In the genomic region with DNA sequence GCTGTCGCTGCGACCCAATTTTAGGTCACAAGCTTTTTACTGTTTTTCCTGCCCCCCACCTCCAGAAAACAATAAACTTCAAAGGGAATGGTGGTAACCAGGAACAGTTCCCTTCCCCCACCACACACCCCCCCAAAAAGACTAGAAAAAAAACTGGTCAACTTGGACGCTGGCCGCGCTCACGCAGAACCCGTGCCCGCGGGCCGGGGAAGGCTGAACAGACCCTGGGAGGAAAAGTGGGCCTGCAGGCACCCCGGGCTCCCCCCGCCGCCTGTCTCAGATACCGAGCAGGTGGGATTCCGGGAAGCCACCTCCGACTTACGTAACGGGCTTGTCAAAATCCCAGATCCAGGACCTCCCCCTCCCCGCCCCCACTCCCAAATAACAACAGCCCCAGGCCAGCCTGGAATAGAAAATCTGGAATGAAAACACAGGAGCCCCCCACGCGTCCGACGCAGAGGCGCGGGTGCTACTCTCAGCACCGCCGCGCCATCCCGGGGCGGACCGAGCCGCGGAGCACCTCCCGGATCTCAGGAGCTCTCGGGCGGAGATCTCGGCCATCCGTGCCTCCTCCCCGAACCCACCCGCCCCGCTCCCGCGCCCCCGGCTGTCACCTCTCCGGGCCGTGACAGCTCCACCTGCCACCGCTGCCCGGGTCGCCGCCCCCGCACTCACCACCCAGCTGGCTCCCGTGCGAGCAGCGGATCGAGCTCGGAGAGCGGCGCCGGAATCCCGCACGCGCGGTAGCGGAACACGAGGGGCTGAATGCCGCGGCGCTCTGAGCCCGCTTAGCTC, we compare ENCODE assay signal across 8 cellular contexts. TPM values are rescaled to one million over a fixed set of nuclear protein-coding genes. Genes with fewer than 3 reads are reported as not detected.
DNase-seq lines count a peak whose midpoint lies in the region; TF ChIP-seq lines count a peak whose summit lies in the region.

No MANE protein-coding gene starts in this region.

- H3K27me3 ChIP-seq in CD8-positive, alpha-beta memory T cell (ENCODE audit: insufficient read depth, low read length, poor library complexity, severe bottlenecking), result no peaks in the 10 kb centered on the region
- H3K27me3 ChIP-seq in thymus (ENCODE audit: control insufficient read depth, insufficient read depth), result no peaks in the 10 kb centered on the region

- no peak for TF ChIP-seq CTCF in fibroblast of the aortic adventitia (IDR thresholded peaks at IDR 0.05; ENCODE audit: insufficient read depth, low read length)
- TF ChIP-seq CTCF in nephron (IDR thresholded peaks at IDR 0.05; ENCODE audit: unreplicated experiment in 3 of 3), result no peak

- intact Hi-C loops in activated T-helper 2 cell treated with anti-CD3 and anti-CD28 coated beads, Interferon-gamma antibody, Interleukin-2, Interleukin-4, amounts not matched to agents 10 μg/mL and 5 μg/mL and 100 μg/mL, durations not matched to agents 14 hours and 24 hours and 36 hours (cut with micrococcal nuclease), result loop anchor here (1.0 to 2.0 kb wide), 4 partner anchors 14 to 96 kb away; no protein-coding TSS in a partner anchor

- H3K9me3 Mint-ChIP-seq in CD8-positive, alpha-beta memory T cell, result no peaks in the 10 kb centered on the region
- no peaks in the 10 kb centered on the region for H3K9me3 Mint-ChIP-seq in activated T-helper 2 cell treated with anti-CD3 and anti-CD28 coated beads, Interferon-gamma antibody, Interleukin-2, Interleukin-4, amounts not matched to agents 10 μg/mL and 5 μg/mL and 100 μg/mL, durations not matched to agents 14 hours and 24 hours and 36 hours
- no peaks in the 10 kb centered on the region for H3K9me3 Mint-ChIP-seq in nephron

- H3K36me3 ChIP-seq in CD8-positive, alpha-beta memory T cell (ENCODE audit: insufficient read depth, low read length), result no peaks in the 10 kb centered on the region
- H3K36me3 ChIP-seq in thymus (ENCODE audit: control insufficient read depth, insufficient read depth), result no peaks in the 10 kb centered on the region

- peak overlapping the region; percentile 92 for H3K27ac ChIP-seq in CD8-positive, alpha-beta memory T cell (ENCODE audit: low read depth, low read length)
- H3K27ac ChIP-seq in thymus (ENCODE audit: low read depth), result peak overlapping the region; percentile 99

- peaks cover 36% of the 10 kb centered on the region for H3K4me1 ChIP-seq in CD8-positive, alpha-beta memory T cell (ENCODE audit: insufficient read depth, low read length)
- H3K4me1 ChIP-seq in thymus (ENCODE audit: control insufficient read depth, insufficient read depth, low read length), result peaks cover 3% of the 10 kb centered on the region

- DNase-seq in CD8-positive, alpha-beta memory T cell, result peak in 3 of 5 donors; percentile 45 to 73 (median 61)
- peak; percentile 39 for DNase-seq in HCEC 1CT
- peak; percentile 87 for DNase-seq in NCI-H82 (lab: John Stamatoyannopoulos, UW)
- DNase-seq in activated T-helper 2 cell treated with anti-CD3 and anti-CD28 coated beads, Interferon-gamma antibody, Interleukin-2, Interleukin-4, amounts not matched to agents 10 μg/mL and 5 μg/mL and 100 μg/mL, durations not matched to agents 14 hours and 24 hours and 36 hours (ENCODE audit: low spot score), result no peak
- peak; percentile 39 for DNase-seq in fibroblast of the aortic adventitia (ENCODE audit: low read depth)
- no peak for DNase-seq in GDM1 (lab: John Stamatoyannopoulos, UW)

- H3K27me3 Mint-ChIP-seq in CD8-positive, alpha-beta memory T cell, result peaks cover 0 to 5% of the 10 kb centered on the region in 2 donors
- H3K27me3 Mint-ChIP-seq in activated T-helper 2 cell treated with anti-CD3 and anti-CD28 coated beads, Interferon-gamma antibody, Interleukin-2, Interleukin-4, amounts not matched to agents 10 μg/mL and 5 μg/mL and 100 μg/mL, durations not matched to agents 14 hours and 24 hours and 36 hours (ENCODE audit: low read depth), result no peaks in the 10 kb centered on the region
- H3K27me3 Mint-ChIP-seq in nephron (ENCODE audit: low read depth), result no peaks in the 10 kb centered on the region

- H3K27ac Mint-ChIP-seq in CD8-positive, alpha-beta memory T cell, result peak overlapping the region; percentile 94 to 100 (median 98)
- peak overlapping the region; percentile 99 for H3K27ac Mint-ChIP-seq in activated T-helper 2 cell treated with anti-CD3 and anti-CD28 coated beads, Interferon-gamma antibody, Interleukin-2, Interleukin-4, amounts not matched to agents 10 μg/mL and 5 μg/mL and 100 μg/mL, durations not matched to agents 14 hours and 24 hours and 36 hours
- H3K27ac Mint-ChIP-seq in nephron, result peak overlapping the region; percentile 88 to 97 (median 92)

- no peaks in the 10 kb centered on the region for H3K9me3 ChIP-seq in CD8-positive, alpha-beta memory T cell (ENCODE audit: low read length)
- no peaks in the 10 kb centered on the region for H3K9me3 ChIP-seq in thymus (ENCODE audit: control insufficient read depth)

- WGBS in thymus, result under 1% methylated on average over 69 of the region's 69 CpGs

- POLR2A ChIA-PET in CD8-positive, alpha-beta memory T cell (lab: Charles Lee), result interaction anchor here (0.5 to 2.9 kb wide), 12 partner anchors 11 to 78 kb away, joined by 4 to 40 read pairs (median 7); a partner anchor contains a TSS

- H3K4me1 Mint-ChIP-seq in CD8-positive, alpha-beta memory T cell, result peaks cover 53 to 75% (median 73%) of the 10 kb centered on the region in 3 donors
- peaks cover 58% of the 10 kb centered on the region for H3K4me1 Mint-ChIP-seq in activated T-helper 2 cell treated with anti-CD3 and anti-CD28 coated beads, Interferon-gamma antibody, Interleukin-2, Interleukin-4, amounts not matched to agents 10 μg/mL and 5 μg/mL and 100 μg/mL, durations not matched to agents 14 hours and 24 hours and 36 hours (ENCODE audit: low read depth)
- H3K4me1 Mint-ChIP-seq in nephron, result peaks cover 29% of the 10 kb centered on the region

- peak overlapping the region; percentile 85 for H3K4me3 ChIP-seq in CD8-positive, alpha-beta memory T cell (ENCODE audit: low read length)
- H3K4me3 ChIP-seq in fibroblast of the aortic adventitia (ENCODE audit: low read depth, low read length) (peak overlapping the region; percentile 73), thymus (ENCODE audit: low read length) (peak overlapping the region; percentile 76)

- peak overlapping the region; percentile 91 to 98 (median 96) for H3K4me3 Mint-ChIP-seq in CD8-positive, alpha-beta memory T cell
- peak overlapping the region; percentile 87 for H3K4me3 Mint-ChIP-seq in activated T-helper 2 cell treated with anti-CD3 and anti-CD28 coated beads, Interferon-gamma antibody, Interleukin-2, Interleukin-4, amounts not matched to agents 10 μg/mL and 5 μg/mL and 100 μg/mL, durations not matched to agents 14 hours and 24 hours and 36 hours (ENCODE audit: low read depth)
- H3K4me3 Mint-ChIP-seq in nephron, result peak overlapping the region; percentile 89 to 94 (median 93)

- peaks cover 0 to 21% (median 0%) of the 10 kb centered on the region in 3 donors for H3K36me3 Mint-ChIP-seq in CD8-positive, alpha-beta memory T cell
- H3K36me3 Mint-ChIP-seq in activated T-helper 2 cell treated with anti-CD3 and anti-CD28 coated beads, Interferon-gamma antibody, Interleukin-2, Interleukin-4, amounts not matched to agents 10 μg/mL and 5 μg/mL and 100 μg/mL, durations not matched to agents 14 hours and 24 hours and 36 hours (ENCODE audit: low read depth), result peaks cover 19% of the 10 kb centered on the region
- H3K36me3 Mint-ChIP-seq in nephron (ENCODE audit: low read depth), result no peaks in the 10 kb centered on the region

- CTCF ChIA-PET in CD8-positive, alpha-beta memory T cell (lab: Charles Lee), result interaction anchor here (0.7 to 3.9 kb wide), 14 partner anchors 8 to 77 kb away, joined by 3 to 20 read pairs (median 6); a partner anchor contains a TSS

RNA-seq across cellular contexts. Expression of a gene that starts 0.6 kb away (rescaled TPM):
- 10 to 100 TPM; 47.2 to 54.3 TPM for total RNA-seq in CD8-positive, alpha-beta memory T cell
- 21.5 TPM for polyA plus RNA-seq in CD8-positive, alpha-beta memory T cell
- total RNA-seq in activated T-helper 2 cell treated with anti-CD3 and anti-CD28 coated beads, Interferon-gamma antibody, Interleukin-2, Interleukin-4, amounts not matched to agents 10 μg/mL and 5 μg/mL and 100 μg/mL, durations not matched to agents 14 hours and 24 hours and 36 hours, result 62.3 and 65.8 TPM in 2 replicates
- total RNA-seq in fibroblast of the aortic adventitia (ENCODE audit: low replicate concordance), result 18.6 and 30.3 TPM in 2 replicates
- 15.9 TPM for polyA plus RNA-seq in thymus

Comparison
In these comparisons a context has a peak if more than half of its experiments do, and no peak if none do; other contexts are left out.
1. DNase-seq: peak in CD8-positive, alpha-beta memory T cell (3 of 5), HCEC 1CT (single experiment), NCI-H82 (single experiment) and fibroblast of the aortic adventitia (single experiment); none in activated T-helper 2 cell treated with anti-CD3 and anti-CD28 coated beads, Interferon-gamma antibody, Interleukin-2, Interleukin-4, amounts not matched to agents 10 μg/mL and 5 μg/mL and 100 μg/mL, durations not matched to agents 14 hours and 24 hours and 36 hours (single experiment) and GDM1 (single experiment).
2. Peak in every context shown above with its lines, with median percentiles within 50 percentile points of each other: H3K4me3 ChIP-seq, H3K27ac Mint-ChIP-seq and H3K4me3 Mint-ChIP-seq.